Comparison of ENCODE assay signal across 2 cellular contexts in genomic region chr17:75032896-75033294, GRCh38.
TF ChIP-seq lines count a peak whose summit lies in the region.

No MANE protein-coding gene starts in this region.

TF ChIP-seq in HEK293, 187 proteins besides CTCF, POLR2A, EP300 and RAD21:
- TF ChIP-seq ZNF837 (tag by site-specific recombination; IDR thresholded peaks at IDR 0.05) (no peak), ZNF664 (tag by site-specific recombination; IDR thresholded peaks at IDR 0.05) (peak; percentile 15; the same call in 1 of the 2 replicates), PRDM1 (tag by site-specific recombination; IDR thresholded peaks at IDR 0.05) (no peak), ZNF391 (tag by site-specific recombination; IDR thresholded peaks at IDR 0.05; ENCODE audit: borderline replicate concordance, low read depth) (peak; percentile 60; the same call in 1 of the 2 replicates), MYNN (tag by site-specific recombination; IDR thresholded peaks at IDR 0.05; ENCODE audit: borderline replicate concordance) (peak; percentile 56; the same call in 1 of the 2 replicates), MEIS1 (CRISPR knock-in tag; IDR thresholded peaks at IDR 0.05; ENCODE audit: borderline replicate concordance) (no peak), ZNF23 (tag by site-specific recombination; IDR thresholded peaks at IDR 0.05; ENCODE audit: borderline replicate concordance) (no peak), KLF8 (tag by site-specific recombination; IDR thresholded peaks at IDR 0.05) (no peak), ZNF335 (tag by site-specific recombination; conservative IDR thresholded peaks at IDR 0.05) (0 out of 2 replicates have a peak, but pooled peaks have one; percentile 0), ZNF580 (tag by site-specific recombination; IDR thresholded peaks at IDR 0.05) (peak; percentile 50; the same call in 1 of the 2 replicates), ZNF121 (tag by site-specific recombination; IDR thresholded peaks at IDR 0.05) (peak; percentile 96), KLF7 (tag by site-specific recombination; IDR thresholded peaks at IDR 0.05; ENCODE audit: borderline replicate concordance) (no peak), ZNF670 (tag by site-specific recombination; IDR thresholded peaks at IDR 0.05; ENCODE audit: low read depth) (no peak), ZNF473 (tag by site-specific recombination; IDR thresholded peaks at IDR 0.05) (no peak), TCF7L2 (IDR thresholded peaks at IDR 0.05; ENCODE audit: borderline replicate concordance, low read depth, low read length) (no peak), ZNF621 (tag by site-specific recombination; IDR thresholded peaks at IDR 0.05) (no peak), KLF16 (tag by site-specific recombination; IDR thresholded peaks at IDR 0.05) (peak; percentile 24; the same call in 1 of the 2 replicates), ZSCAN16 (tag by site-specific recombination; IDR thresholded peaks at IDR 0.05) (no peak), ZNF362 (tag by site-specific recombination; IDR thresholded peaks at IDR 0.05) (0 out of 2 replicates have a peak, but pooled peaks have one; percentile 51), ZNF624 (tag by site-specific recombination; IDR thresholded peaks at IDR 0.05) (no peak), HOXC10 (CRISPR knock-in tag; IDR thresholded peaks at IDR 0.05) (no peak), ZNF248 (tag by site-specific recombination; IDR thresholded peaks at IDR 0.05) (no peak), ZBTB8A (tag by site-specific recombination; IDR thresholded peaks at IDR 0.05) (0 out of 2 replicates have a peak, but pooled peaks have one; percentile 16), ZNF133 (tag by site-specific recombination; IDR thresholded peaks at IDR 0.05) (no peak), BCL11B (tag by site-specific recombination; IDR thresholded peaks at IDR 0.05; ENCODE audit: low read depth) (0 out of 2 replicates have a peak, but pooled peaks have one; percentile 44), ZBTB6 (tag by site-specific recombination; IDR thresholded peaks at IDR 0.05) (0 out of 2 replicates have a peak, but pooled peaks have one; percentile 3), ZNF324 (tag by site-specific recombination; IDR thresholded peaks at IDR 0.05) (no peak), GLIS1 (tag by site-specific recombination; IDR thresholded peaks at IDR 0.05) (no peak), ZNF398 (tag by site-specific recombination; IDR thresholded peaks at IDR 0.05) (peak; percentile 45; the same call in 1 of the 2 replicates), ZNF561 (tag by site-specific recombination; IDR thresholded peaks at IDR 0.05; ENCODE audit: borderline replicate concordance) (no peak)

TF ChIP-seq in HepG2, 621 proteins besides CTCF, POLR2A, EP300 and RAD21:
- TF ChIP-seq TGIF2 (CRISPR knock-in tag; IDR thresholded peaks at IDR 0.05) = 0 out of 2 replicates have a peak, but pooled peaks have one; percentile 15
- TF ChIP-seq ZNF841 (CRISPR knock-in tag; IDR thresholded peaks at IDR 0.05; ENCODE audit: borderline replicate concordance) = no peak
TF ChIP-seq in HepG2: peak in this region for 1.
